7 cellular contexts compared by ENCODE assay signal in genomic region chr4:499563-499962, GRCh38. TPM values are rescaled to one million over a fixed set of nuclear protein-coding genes. Genes with fewer than 3 reads are reported as not detected.
DNase-seq lines count a peak whose midpoint lies in the region; ATAC-seq, FAIRE-seq and TF ChIP-seq lines count a peak whose summit lies in the region.

No MANE protein-coding gene starts in this region.

- peak overlapping the region; percentile 87 for H3K9ac ChIP-seq in NT2/D1 (ENCODE audit: insufficient read length, low read depth)

- 1 to 3% methylated on average over 15 of the region's 15 CpGs for WGBS in pancreas, 2 donors

- H3K9me3 ChIP-seq in NT2/D1 (ENCODE audit: insufficient read depth, low read length) (no peaks in the 10 kb centered on the region), pancreas (no peaks in the 10 kb centered on the region)

- TF ChIP-seq CTCF in pancreas (IDR thresholded peaks at IDR 0.05) = no peak

- H3K4me3 ChIP-seq in NT2/D1 (ENCODE audit: insufficient read length, low read depth) = peak overlapping the region; percentile 84
- peak overlapping the region; percentile 68 to 99 (median 86) for H3K4me3 ChIP-seq in pancreas

- H3K27ac ChIP-seq in epithelial cell of prostate = peak overlapping the region; percentile 69
- H3K27ac ChIP-seq in pancreas = peak overlapping the region; percentile 69 to 85 (median 74)

- H3K27me3 ChIP-seq in NT2/D1 (ENCODE audit: insufficient read depth, insufficient read length) = no peaks in the 10 kb centered on the region
- H3K27me3 ChIP-seq in pancreas = no peaks in the 10 kb centered on the region

- peak; percentile 7 for ATAC-seq in GM21423 (IDR thresholded peaks at IDR 0.05; ENCODE audit: unreplicated experiment)
- peak; percentile 13 to 27 (median 15) for ATAC-seq in pancreas
- ATAC-seq in HG02884 (IDR thresholded peaks at IDR 0.05; ENCODE audit: unreplicated experiment) = no peak

- intact Hi-C loops in pancreas (cut with DNase I) = no loop called here

- H3K4me1 ChIP-seq in NT2/D1 (ENCODE audit: insufficient read depth, insufficient read length) (no peaks in the 10 kb centered on the region), pancreas (peaks cover 0 to 8% (median 5%) of the 10 kb centered on the region in 3 donors)

- FAIRE-seq in pancreas (lab: Jason Lieb, UNC) = no peak

- H3K36me3 ChIP-seq in NT2/D1 (ENCODE audit: insufficient read depth, insufficient read length, low read length) = peaks cover 61% of the 10 kb centered on the region
- peaks cover 0 to 6% (median 0%) of the 10 kb centered on the region in 3 donors for H3K36me3 ChIP-seq in pancreas

- DNase-seq in NT2/D1 (ENCODE audit: low read depth, low spot score) (no peak), epithelial cell of prostate (ENCODE audit: low read depth, low spot score) (no peak), pancreas (no peak), NCI-H1417 treated with DMSO at 0.1 percent for 48 hours (lab: John Stamatoyannopoulos, UW) (no peak), NAMALWA (ENCODE audit: low spot score) (no peak)

RNA-seq across cellular contexts. Expression of gene PIGG, which starts 0.6 kb away (rescaled TPM):
- 10 to 100 TPM; 15.4 to 32.7 (median 22.6) TPM for total RNA-seq in pancreas
- polyA plus RNA-seq in pancreas = 10 to 100 TPM; 42.1 to 47.4 TPM

RNA-seq across cellular contexts. Expression of gene ZNF721, which starts 0.6 kb away (rescaled TPM):
- total RNA-seq in pancreas = 10 to 100 TPM; 10.7 to 19.6 (median 13.8) TPM
- 1 to 10 TPM; 7.3 to 10.0 TPM for polyA plus RNA-seq in pancreas
